Comparison of ENCODE assay signal across 11 cellular contexts in the genomic region with DNA sequence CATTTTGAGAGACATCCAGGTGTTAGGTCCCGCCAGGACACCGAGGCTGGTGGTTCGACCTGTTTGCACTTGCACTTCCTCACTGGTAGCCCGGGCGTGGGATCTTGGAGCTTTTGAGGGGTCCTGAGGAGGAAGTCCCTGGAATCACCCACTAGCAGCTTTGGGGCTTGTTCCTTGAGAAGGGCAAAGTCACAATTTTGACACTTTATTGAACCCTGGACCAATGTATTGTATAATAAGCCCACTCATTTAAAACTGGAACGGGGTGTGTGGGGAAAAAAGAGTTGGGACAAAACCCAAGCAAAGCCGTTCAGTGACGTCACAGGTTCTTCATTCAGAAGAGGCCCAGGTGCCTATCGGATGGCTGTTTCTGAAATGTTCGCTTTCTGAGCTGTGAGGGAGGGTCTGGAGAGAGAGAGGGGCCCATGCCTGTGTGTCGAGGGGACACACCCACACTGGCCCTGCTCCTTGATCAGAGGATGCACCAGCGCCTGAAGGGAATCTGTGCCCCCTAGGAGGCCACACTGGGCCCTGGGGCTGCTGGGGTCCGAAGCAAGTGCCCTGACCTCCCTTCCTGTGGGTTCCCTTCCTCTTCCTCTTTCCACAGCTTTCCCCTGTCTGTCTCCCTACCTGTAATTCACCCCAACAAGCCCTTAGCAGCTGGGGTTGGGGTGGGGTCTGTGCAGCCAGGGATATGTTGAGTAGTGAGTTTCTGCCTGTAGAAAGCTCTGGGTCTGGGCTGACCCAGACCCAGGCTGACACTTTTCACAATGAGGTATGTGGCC. TPM values are rescaled to one million over a fixed set of nuclear protein-coding genes. Genes with fewer than 3 reads are reported as not detected.
DNase-seq lines count a peak whose midpoint lies in the region; ATAC-seq and TF ChIP-seq lines count a peak whose summit lies in the region.
"Had no signal": no experiment of that assay in that cellular context is flagged by ENCODE, and none has a peak within 500 bp of the region (broad histone marks: within the 10 kb centered on the region; RNA-seq: fewer than 3 reads in every experiment).

No MANE protein-coding gene starts in this region.

- POLR2A ChIA-PET in activated CD8-positive, alpha-beta T cell treated with anti-CD3 and anti-CD28 coated beads, Interleukin-2, amount 10 ng/mL, durations not matched to agents 7 days and 5 days (lab: Charles Lee), result no interaction called here

- H3K79me2 ChIP-seq in hepatocyte, result peaks cover 74% of the 10 kb centered on the region

- no peaks in the 10 kb centered on the region for H3K9me3 ChIP-seq in hepatocyte (ENCODE audit: low read depth)
- no peaks in the 10 kb centered on the region for H3K9me3 ChIP-seq in thymus (ENCODE audit: control insufficient read depth)

- H4K20me1 ChIP-seq in hepatocyte (ENCODE audit: insufficient read depth, poor library complexity, severe bottlenecking), result peaks cover 60% of the 10 kb centered on the region

- H3K27me3 ChIP-seq in hepatocyte, result no peaks in the 10 kb centered on the region
- H3K27me3 ChIP-seq in thymus (ENCODE audit: control insufficient read depth, insufficient read depth), result no peaks in the 10 kb centered on the region

- H3K4me3 Mint-ChIP-seq in activated naive CD4-positive, alpha-beta T cell treated with anti-CD3 and anti-CD28 coated beads for 36 hours, result peak overlapping the region; percentile 90
- H3K4me3 Mint-ChIP-seq in activated CD8-positive, alpha-beta T cell treated with anti-CD3 and anti-CD28 coated beads, Interleukin-2, amount 10 ng/mL, durations not matched to agents 7 days and 5 days, result peak overlapping the region; percentile 92

- intact Hi-C loops in activated naive CD4-positive, alpha-beta T cell treated with anti-CD3 and anti-CD28 coated beads for 36 hours (cut with micrococcal nuclease), result loop anchor here (5.0 kb wide), 4 partner anchors 282 to 1627 kb away; a partner anchor contains a TSS

- H2AFZ ChIP-seq in hepatocyte, result no peak overlapping the region

- H3K4me1 Mint-ChIP-seq in activated naive CD4-positive, alpha-beta T cell treated with anti-CD3 and anti-CD28 coated beads for 36 hours (ENCODE audit: low read depth), result peaks cover 81% of the 10 kb centered on the region
- peaks cover 86% of the 10 kb centered on the region for H3K4me1 Mint-ChIP-seq in activated CD8-positive, alpha-beta T cell treated with anti-CD3 and anti-CD28 coated beads, Interleukin-2, amount 10 ng/mL, durations not matched to agents 7 days and 5 days (ENCODE audit: low read depth)

- H3K27me3 Mint-ChIP-seq in activated naive CD4-positive, alpha-beta T cell treated with anti-CD3 and anti-CD28 coated beads for 36 hours (ENCODE audit: low read depth), result no peaks in the 10 kb centered on the region
- no peaks in the 10 kb centered on the region for H3K27me3 Mint-ChIP-seq in activated CD8-positive, alpha-beta T cell treated with anti-CD3 and anti-CD28 coated beads, Interleukin-2, amount 10 ng/mL, durations not matched to agents 7 days and 5 days (ENCODE audit: low read depth)

- peak overlapping the region; percentile 84 for H3K27ac Mint-ChIP-seq in activated naive CD4-positive, alpha-beta T cell treated with anti-CD3 and anti-CD28 coated beads for 36 hours
- H3K27ac Mint-ChIP-seq in activated CD8-positive, alpha-beta T cell treated with anti-CD3 and anti-CD28 coated beads, Interleukin-2, amount 10 ng/mL, durations not matched to agents 7 days and 5 days, result peak overlapping the region; percentile 82

- no peaks in the 10 kb centered on the region for H3K9me2 ChIP-seq in hepatocyte (replicated peaks; ENCODE audit: insufficient read depth)

- CTCF ChIA-PET in activated naive CD4-positive, alpha-beta T cell treated with anti-CD3 and anti-CD28 coated beads for 36 hours (lab: Charles Lee), result interaction anchor here (1.2 to 12.2 kb wide), 4 partner anchors 8 to 61 kb away, joined by 5 to 169 read pairs (median 5); no protein-coding TSS in a partner anchor
- CTCF ChIA-PET in activated CD8-positive, alpha-beta T cell treated with anti-CD3 and anti-CD28 coated beads, Interleukin-2, amount 10 ng/mL, durations not matched to agents 7 days and 5 days (lab: Charles Lee), result interaction anchor here (0.5 to 14.0 kb wide), 4 partner anchors 15 to 61 kb away, joined by 3 to 251 read pairs (median 4); no protein-coding TSS in a partner anchor

- DNase-seq in activated naive CD4-positive, alpha-beta T cell treated with anti-CD3 and anti-CD28 coated beads for 36 hours, result no peak
- no peak for DNase-seq in activated naive CD4-positive, alpha-beta T cell treated with Interleukin-2 at 50 U/mL for 16 hours
- DNase-seq in activated CD8-positive, alpha-beta T cell treated with anti-CD3 and anti-CD28 coated beads, Interleukin-2, amount 10 ng/mL, durations not matched to agents 7 days and 5 days, result no peak
- DNase-seq in hepatocyte (ENCODE audit: low spot score) (no peak), KG1 (lab: John Stamatoyannopoulos, UW) (no peak)
- DNase-seq: amniotic stem cell; stimulated activated CD4-positive, alpha-beta T cell treated with anti-CD3 and anti-CD28 coated beads, Interleukin-4, amount 100 ng/mL, for 4 hours; T-helper 9 cell had no signal

- WGBS in hepatocyte (ENCODE audit: low lambda C conversion rate, missing lambda C conversion rate), result 83% methylated on average over 13 of the region's 13 CpGs
- WGBS in thymus, result 56% methylated on average over 13 of the region's 13 CpGs

- H3K9me3 Mint-ChIP-seq in activated naive CD4-positive, alpha-beta T cell treated with anti-CD3 and anti-CD28 coated beads for 36 hours, result no peaks in the 10 kb centered on the region
- no peaks in the 10 kb centered on the region for H3K9me3 Mint-ChIP-seq in activated CD8-positive, alpha-beta T cell treated with anti-CD3 and anti-CD28 coated beads, Interleukin-2, amount 10 ng/mL, durations not matched to agents 7 days and 5 days (ENCODE audit: insufficient read depth)

- H3K36me3 Mint-ChIP-seq in activated naive CD4-positive, alpha-beta T cell treated with anti-CD3 and anti-CD28 coated beads for 36 hours (ENCODE audit: low read depth), result peaks cover 21% of the 10 kb centered on the region
- H3K36me3 Mint-ChIP-seq in activated CD8-positive, alpha-beta T cell treated with anti-CD3 and anti-CD28 coated beads, Interleukin-2, amount 10 ng/mL, durations not matched to agents 7 days and 5 days (ENCODE audit: low read depth), result peaks cover 7% of the 10 kb centered on the region

- H3K27ac ChIP-seq in hepatocyte (no peak overlapping the region), thymus (ENCODE audit: low read depth) (peak overlapping the region; percentile 62)

- ATAC-seq in activated CD8-positive, alpha-beta T cell treated with anti-CD3 and anti-CD28 coated beads, Interleukin-2, amount 10 ng/mL, durations not matched to agents 7 days and 5 days, result no peak
- no peak for ATAC-seq in HG03196 (IDR thresholded peaks at IDR 0.05; ENCODE audit: unreplicated experiment)
- ATAC-seq in HG03442 (IDR thresholded peaks at IDR 0.05; ENCODE audit: unreplicated experiment), result no peak

- H3K36me3 ChIP-seq in hepatocyte (replicated peaks; ENCODE audit: insufficient read depth, low read depth), result no peaks in the 10 kb centered on the region
- H3K36me3 ChIP-seq in thymus (ENCODE audit: control insufficient read depth, insufficient read depth), result no peaks in the 10 kb centered on the region

- peak overlapping the region; percentile 90 for H3K4me2 ChIP-seq in hepatocyte

- no peak for TF ChIP-seq CTCF in hepatocyte (IDR thresholded peaks at IDR 0.05; ENCODE audit: poor library complexity)

- H3K4me3 ChIP-seq in hepatocyte (no peak overlapping the region), thymus (ENCODE audit: low read length) (no peak overlapping the region)

- H3K4me1 ChIP-seq in hepatocyte (ENCODE audit: insufficient read depth), result peaks cover 40% of the 10 kb centered on the region
- H3K4me1 ChIP-seq in thymus (ENCODE audit: control insufficient read depth, insufficient read depth, low read length), result peaks cover 27% of the 10 kb centered on the region

RNA-seq across cellular contexts. Expression of a gene that starts 2.6 kb away (rescaled TPM):
- total RNA-seq in activated naive CD4-positive, alpha-beta T cell treated with anti-CD3 and anti-CD28 coated beads for 36 hours, result 100 to 1,000 TPM in 1 of 2 experiments, 10 to 100 TPM in 1; 96.4 to 102 TPM
- total RNA-seq in activated CD8-positive, alpha-beta T cell treated with anti-CD3 and anti-CD28 coated beads, Interleukin-2, amount 10 ng/mL, durations not matched to agents 7 days and 5 days, result 10 to 100 TPM; 46.8 to 54.7 TPM
- total RNA-seq in hepatocyte, result 35.3 and 42.6 TPM in 2 replicates
- polyA plus RNA-seq in hepatocyte (34.5 and 45.8 TPM in 2 replicates), thymus (46.6 TPM)
